8 cellular contexts compared by ENCODE assay signal in genomic region chr6:32854376-32855178, GRCh38. TPM values are rescaled to one million over a fixed set of nuclear protein-coding genes. Genes with fewer than 3 reads are reported as not detected.
DNase-seq lines count a peak whose midpoint lies in the region; ATAC-seq and TF ChIP-seq lines count a peak whose summit lies in the region.

No MANE protein-coding gene starts in this region.

- H3K36me3 ChIP-seq in HUES6 (ENCODE audit: control insufficient read depth, insufficient read depth, low read length): no peaks in the 10 kb centered on the region; the same call in 1 of the 2 replicates
- no peaks in the 10 kb centered on the region for H3K36me3 ChIP-seq in endocrine pancreas (ENCODE audit: control insufficient read depth, insufficient read depth, low read length)
- H3K36me3 ChIP-seq in subcutaneous abdominal adipose tissue (ENCODE audit: control insufficient read depth in 5 of 5, insufficient read depth in 5 of 5, low read length in 5 of 5): peaks cover 0 to 47% (median 42%) of the 10 kb centered on the region in 5 donors

- H3K36me3 Mint-ChIP-seq in mesothelial cell of epicardium: peaks cover 8% of the 10 kb centered on the region

- peaks cover 91% of the 10 kb centered on the region for H3K27me3 ChIP-seq in HUES6 (ENCODE audit: control insufficient read depth, insufficient read depth, low read length)
- H3K27me3 ChIP-seq in endocrine pancreas (ENCODE audit: control insufficient read depth, insufficient read depth, low read length): no peaks in the 10 kb centered on the region
- no peaks in the 10 kb centered on the region for H3K27me3 ChIP-seq in subcutaneous abdominal adipose tissue (ENCODE audit: control insufficient read depth in 5 of 5, insufficient read depth in 4 of 5, low read length in 5 of 5)

- DNase-seq in AG10803 (ENCODE audit: low read depth): peak; percentile 25
- DNase-seq in activated CD4-positive, alpha-beta T cell treated with anti-CD3 and anti-CD28 coated beads, Interleukin-2, amount 50 U/mL, for 1 hour: peak; percentile 43
- DNase-seq in mesothelial cell of epicardium (ENCODE audit: low spot score in 2 of 2, unreplicated experiment in 2 of 2): no peak
- no peak for DNase-seq in retina

- H3K4me1 Mint-ChIP-seq in mesothelial cell of epicardium: peaks cover 17% of the 10 kb centered on the region

- H3K9me3 ChIP-seq in HUES6 (ENCODE audit: control insufficient read depth, insufficient read depth, low read depth, low read length): no peaks in the 10 kb centered on the region
- no peaks in the 10 kb centered on the region for H3K9me3 ChIP-seq in endocrine pancreas (ENCODE audit: control insufficient read depth, low read length)
- H3K9me3 ChIP-seq in subcutaneous abdominal adipose tissue (ENCODE audit: control insufficient read depth in 5 of 5, low read length in 5 of 5): no peaks in the 10 kb centered on the region

- H3K27ac ChIP-seq in HUES6 (ENCODE audit: low read depth, low read length): no peak overlapping the region
- H3K27ac ChIP-seq in subcutaneous abdominal adipose tissue (ENCODE audit: low read depth, low read length): peak overlapping the region; percentile 99

- H3K9ac ChIP-seq in HUES6 (ENCODE audit: low read length) (peak overlapping the region; percentile 39), endocrine pancreas (ENCODE audit: control insufficient read depth, insufficient read depth, low read length) (peak overlapping the region; percentile 66), subcutaneous abdominal adipose tissue (ENCODE audit: low read length in 5 of 5) (peak overlapping the region; percentile 29 to 100 (median 99))

- peaks cover 11% of the 10 kb centered on the region for H3K4me1 ChIP-seq in HUES6 (ENCODE audit: control insufficient read depth, insufficient read depth, low read length)
- H3K4me1 ChIP-seq in endocrine pancreas (ENCODE audit: control insufficient read depth, insufficient read depth, low read length): no peaks in the 10 kb centered on the region
- peaks cover 5 to 57% (median 32%) of the 10 kb centered on the region in 5 donors for H3K4me1 ChIP-seq in subcutaneous abdominal adipose tissue (ENCODE audit: control insufficient read depth in 5 of 5, insufficient read depth in 5 of 5, low read length in 5 of 5)

- H3K27ac Mint-ChIP-seq in mesothelial cell of epicardium: peak overlapping the region; percentile 22

- peak; percentile 13 for ATAC-seq in GM19351 (IDR thresholded peaks at IDR 0.05; ENCODE audit: unreplicated experiment)

- H3K27me3 Mint-ChIP-seq in mesothelial cell of epicardium (ENCODE audit: low read depth): peaks cover 93% of the 10 kb centered on the region

- peak overlapping the region; percentile 91 for H3K4me3 Mint-ChIP-seq in mesothelial cell of epicardium

- no peaks in the 10 kb centered on the region for H3K9me3 Mint-ChIP-seq in mesothelial cell of epicardium

- H3K4me3 ChIP-seq in AG10803 (ENCODE audit: low read length): peak overlapping the region; percentile 89
- peak overlapping the region; percentile 90 for H3K4me3 ChIP-seq in HUES6 (ENCODE audit: low read depth, low read length)
- H3K4me3 ChIP-seq in endocrine pancreas (ENCODE audit: control insufficient read depth, insufficient read depth, low read length): peak overlapping the region; percentile 70
- H3K4me3 ChIP-seq in subcutaneous abdominal adipose tissue (ENCODE audit: low read depth in 1 of 5, low read length in 5 of 5): peak overlapping the region; percentile 85 to 97 (median 93)

- no peak for TF ChIP-seq CTCF in AG10803 (conservative IDR thresholded peaks at IDR 0.05; ENCODE audit: low read length)
- no peak for TF ChIP-seq CTCF in mesothelial cell of epicardium (IDR thresholded peaks at IDR 0.05; ENCODE audit: unreplicated experiment)

RNA-seq across cellular contexts. Expression of gene PSMB9, which starts 0.6 kb away (rescaled TPM):
- total RNA-seq in mesothelial cell of epicardium: 0.81 to 0.82 TPM in 2 of 3 replicates, not detected in the other

RNA-seq across cellular contexts. Expression of gene TAP1, which starts 1.1 kb away (rescaled TPM):
- 9.3 to 10.4 TPM (median 10.3 TPM) in 3 replicates for total RNA-seq in mesothelial cell of epicardium

RNA-seq across cellular contexts. Expression of gene PSMB8, which starts 10.7 kb away (rescaled TPM):
- total RNA-seq in mesothelial cell of epicardium: 12.3 to 14.2 TPM (median 14.1 TPM) in 3 replicates

RNA-seq across cellular contexts. Expression of gene TAP2, which starts 16.0 kb away (rescaled TPM):
- total RNA-seq in mesothelial cell of epicardium: 22.9 to 24.2 TPM (median 23.6 TPM) in 3 replicates

RNA-seq across cellular contexts. Expression of gene HLA-DOB, which starts 37.8 kb away (rescaled TPM):
- total RNA-seq in mesothelial cell of epicardium: 0.35 to 0.52 TPM (median 0.45 TPM) in 3 replicates

Comparison
In these comparisons a context has a peak if more than half of its experiments do, and no peak if none do; other contexts are left out.
1. DNase-seq: peak in AG10803 (single experiment) and activated CD4-positive, alpha-beta T cell treated with anti-CD3 and anti-CD28 coated beads, Interleukin-2, amount 50 U/mL, for 1 hour (single experiment); none in mesothelial cell of epicardium (0 of 2) and retina (single experiment).
2. H3K9ac ChIP-seq: peak in every context shown above with its lines; median percentile 99 in subcutaneous abdominal adipose tissue; 66 in endocrine pancreas; 39 in HUES6.
3. Peak in every context shown above with its lines, with median percentiles within 50 percentile points of each other: H3K4me3 ChIP-seq.